8 cellular contexts compared by ENCODE assay signal in genomic region chr21:16195476-16195875, GRCh38.
DNase-seq lines count a peak whose midpoint lies in the region; ATAC-seq and TF ChIP-seq lines count a peak whose summit lies in the region.

No MANE protein-coding gene starts in this region.

- no peak for TF ChIP-seq CTCF in AG04450 (IDR thresholded peaks at IDR 0.05; ENCODE audit: low read depth, low read length)
- no peak for TF ChIP-seq CTCF in dorsolateral prefrontal cortex (IDR thresholded peaks at IDR 0.05 in 54 of 56, conservative IDR thresholded peaks at IDR 0.05 in 2 of 56; ENCODE audit: low read depth in 1 of 56, partially characterized antibody in 56 of 56)
- no peak for TF ChIP-seq CTCF in natural killer cell (IDR thresholded peaks at IDR 0.05)

- no peak overlapping the region for H4K91ac ChIP-seq in neuronal stem cell (ENCODE audit: low read depth, low read length, poor library complexity)

- no peak overlapping the region for H2BK15ac ChIP-seq in neuronal stem cell (ENCODE audit: low read length)

- H2BK120ac ChIP-seq in neuronal stem cell (ENCODE audit: low read depth, low read length), result no peak overlapping the region

- no peak overlapping the region for H3K27ac ChIP-seq in AG04450 (ENCODE audit: low read depth, low read length)
- peak overlapping the region; percentile 57 to 95 (median 86) for H3K27ac ChIP-seq in dorsolateral prefrontal cortex
- H3K27ac ChIP-seq in neuronal stem cell (replicated peaks; ENCODE audit: low read length), result no peak overlapping the region

- no CpG with 5 or more reads among the region's 4 CpGs for WGBS in neuronal stem cell (ENCODE audit: extremely low coverage in 2 of 2, insufficient read length in 2 of 2, insufficient replicate concordance in 1 of 2), 2 donors

- POLR2A ChIA-PET in AG04450 (lab: Yijun Ruan, JAX), result interaction anchor here (1.9 kb wide), 1 partner anchor 78 kb away, joined by 10 read pairs; no protein-coding TSS in a partner anchor

- DNase-seq in AG04450 (ENCODE audit: low read depth, low spot score) (peak; percentile 13), Kasumi-1 (lab: John Stamatoyannopoulos, UW) (peak; percentile 38 to 68), dorsolateral prefrontal cortex (no peak), natural killer cell (no peak), DMS53 treated with DMSO at 0.1 percent for 48 hours (lab: John Stamatoyannopoulos, UW; ENCODE audit: unreplicated experiment) (no peak), neuronal stem cell (ENCODE audit: low spot score) (no peak), NCI-H2081 treated with DMSO at 0.1 percent for 48 hours (lab: John Stamatoyannopoulos, UW) (no peak), head of caudate nucleus (no peak)

- no peak for ATAC-seq in natural killer cell

- no peak overlapping the region for H3K4me2 ChIP-seq in neuronal stem cell (ENCODE audit: insufficient read depth, low read length, poor library complexity, severe bottlenecking)

- H3K18ac ChIP-seq in neuronal stem cell (ENCODE audit: low read length), result no peak overlapping the region

- H3K4me1 Mint-ChIP-seq in natural killer cell, result no peaks in the 10 kb centered on the region

- H3K27me3 ChIP-seq in AG04450 (ENCODE audit: control insufficient read depth, insufficient read depth, low read length) (no peaks in the 10 kb centered on the region), dorsolateral prefrontal cortex (no peaks in the 10 kb centered on the region), neuronal stem cell (ENCODE audit: control insufficient read depth in 3 of 3, insufficient read depth in 3 of 3, low read depth in 1 of 3, low read length in 3 of 3) (no peaks in the 10 kb centered on the region)

- H3K4me3 Mint-ChIP-seq in natural killer cell, result peak overlapping the region; percentile 17

- no peak overlapping the region for H3K4ac ChIP-seq in neuronal stem cell (ENCODE audit: low read length)

- no peak overlapping the region for H2AK5ac ChIP-seq in neuronal stem cell (ENCODE audit: low read depth, low read length)

- H4K8ac ChIP-seq in neuronal stem cell (ENCODE audit: low read depth, low read length), result no peak overlapping the region

- H3K23ac ChIP-seq in neuronal stem cell (ENCODE audit: low read depth, low read length, poor library complexity), result no peak overlapping the region

- no peaks in the 10 kb centered on the region for H3K36me3 Mint-ChIP-seq in natural killer cell

- H2AFZ ChIP-seq in neuronal stem cell (ENCODE audit: low read length), result no peak overlapping the region

- H3K4me3 ChIP-seq in AG04450 (ENCODE audit: low read depth, low read length) (peak overlapping the region; percentile 60), dorsolateral prefrontal cortex (peak overlapping the region; percentile 33 to 75 (median 56)), neuronal stem cell (ENCODE audit: low read length in 2 of 2) (peak overlapping the region in 1 of 2 donors; percentile 56)

- intact Hi-C loops in dorsolateral prefrontal cortex (cut with DNase I) (loop anchor here (2.0 to 10.0 kb wide), 3 partner anchors 109 to 135 kb away; no protein-coding TSS in a partner anchor), natural killer cell (cut with micrococcal nuclease) (no loop called here), head of caudate nucleus (cut with DNase I) (loop anchor here (10.0 kb wide), 1 partner anchor 109 kb away; no protein-coding TSS in a partner anchor)

- H3K9me3 ChIP-seq in AG04450 (ENCODE audit: control insufficient read depth, insufficient read depth, low read length) (no peaks in the 10 kb centered on the region), neuronal stem cell (replicated peaks in 1 of 2; ENCODE audit: control insufficient read depth in 2 of 2, insufficient read depth in 1 of 2, low read depth in 1 of 2, low read length in 2 of 2) (peaks cover 0 to 23% of the 10 kb centered on the region in 2 donors)

- H3K9me3 Mint-ChIP-seq in natural killer cell, result peaks cover 3 to 4% of the 10 kb centered on the region in 2 donors

- no peak overlapping the region for H3K27ac Mint-ChIP-seq in natural killer cell

- H2BK12ac ChIP-seq in neuronal stem cell (ENCODE audit: low read length), result no peak overlapping the region

- H2BK5ac ChIP-seq in neuronal stem cell (ENCODE audit: low read length), result no peak overlapping the region

- CTCF ChIA-PET in AG04450 (lab: Charles Lee), result interaction anchor here (0.8 to 2.0 kb wide), 3 partner anchors 16 to 136 kb away, joined by 3 to 6 read pairs (median 5); no protein-coding TSS in a partner anchor

- H3K9ac ChIP-seq in neuronal stem cell (ENCODE audit: low read depth, low read length, poor library complexity), result no peak overlapping the region

- H3K36me3 ChIP-seq in neuronal stem cell (replicated peaks in 1 of 2; ENCODE audit: control insufficient read depth in 2 of 2, insufficient read depth in 2 of 2, low read length in 2 of 2), result peaks cover 0 to 4% of the 10 kb centered on the region in 2 donors

- peaks cover 4 to 11% of the 10 kb centered on the region in 2 donors for H3K4me1 ChIP-seq in neuronal stem cell (ENCODE audit: control insufficient read depth in 2 of 2, insufficient read depth in 1 of 2, low read depth in 1 of 2, low read length in 2 of 2)

- no peak overlapping the region for H3K14ac ChIP-seq in neuronal stem cell (ENCODE audit: low read length)

- no peaks in the 10 kb centered on the region for H3K79me1 ChIP-seq in neuronal stem cell (ENCODE audit: low read depth, low read length)

- H3K27me3 Mint-ChIP-seq in natural killer cell (ENCODE audit: low read depth in 2 of 2), result no peaks in the 10 kb centered on the region

Comparison
In these comparisons a context has a peak if more than half of its experiments do, and no peak if none do; other contexts are left out.
1. DNase-seq: peak in AG04450 (single experiment) and Kasumi-1 (2 of 2); none in dorsolateral prefrontal cortex (0 of 10), natural killer cell (single experiment), DMS53 treated with DMSO at 0.1 percent for 48 hours (single experiment), neuronal stem cell (single experiment), NCI-H2081 treated with DMSO at 0.1 percent for 48 hours (single experiment) and head of caudate nucleus (0 of 42).
2. H3K27ac ChIP-seq: peak in dorsolateral prefrontal cortex (59 of 59); none in AG04450 (single experiment) and neuronal stem cell (single experiment).